ENCODE assay signal across 30 cellular contexts in genomic region chr15:92118936-92119325, GRCh38.
"Had no signal": no experiment of that assay in that cellular context is flagged by ENCODE, and none has a peak within 500 bp of the region (broad histone marks: within the 10 kb centered on the region; RNA-seq: fewer than 3 reads in every experiment).

No MANE protein-coding gene starts in this region.

- DNase-seq: activated CD4-positive, alpha-beta memory T cell treated with anti-CD3 and anti-CD28 coated beads for 36 hours; activated CD4-positive, alpha-beta T cell treated with anti-CD3 and anti-CD28 coated beads, Interleukin-2, amount 10 ng/mL, durations not matched to agents 24 days and 14 days; activated CD4-positive, CD25-positive, alpha-beta regulatory T cell treated with anti-CD3 and anti-CD28 coated beads, Interleukin-2, amount 50 U/mL, for 72 hours; activated CD8-positive, alpha-beta memory T cell treated with anti-CD3 and anti-CD28 coated beads, Interleukin-2, amount 50 U/mL, for 48 hours; activated gamma-delta T cell treated with Interleukin-2 at 50 U/mL for 16 hours; activated naive CD4-positive, alpha-beta T cell treated with anti-CD3 and anti-CD28 coated beads, Interleukin-2, amount 50 U/mL, for 16 hours; activated T-cell treated with anti-CD3 and anti-CD28 coated beads, Interleukin-2, amount 50 U/mL, for 24 hours; amniotic stem cell; brain microvascular endothelial cell; caudate nucleus; cortex of kidney; effector memory CD8-positive, alpha-beta T cell; head of caudate nucleus; islet precursor cell; naive B cell; nucleus accumbens; pancreas; retina; sigmoid colon; small intestine; stimulated activated CD4-positive, alpha-beta T cell treated with anti-CD3 and anti-CD28 coated beads, Interleukin-4, amount 100 ng/mL, for 24 hours; stomach; thyroid gland; upper lobe of left lung; WERI-Rb-1 had no signal

- H3K27ac Mint-ChIP-seq: activated CD4-positive, alpha-beta memory T cell treated with anti-CD3 and anti-CD28 coated beads for 36 hours; activated CD4-positive, alpha-beta T cell treated with anti-CD3 and anti-CD28 coated beads, Interleukin-2, amount 10 ng/mL, durations not matched to agents 24 days and 14 days; activated T-cell treated with anti-CD3 and anti-CD28 coated beads, Interleukin-2, amount 50 U/mL, for 24 hours; naive B cell; stimulated activated effector memory CD8-positive, alpha-beta T cell treated with anti-CD3 and anti-CD28 coated beads, Interleukin-12 subunit alpha, Interleukin-12 subunit beta, amount 100 ng/mL, for 72 hours had no signal

- H3K9me3 ChIP-seq: pancreas, prostate gland, sigmoid colon, stomach, thyroid gland, upper lobe of left lung, vagina had no signal

- H3K4me3 ChIP-seq: gastroesophageal sphincter, pancreas, prostate gland, sigmoid colon, stomach, thyroid gland, upper lobe of left lung, vagina had no signal

- H3K27me3 Mint-ChIP-seq: activated CD4-positive, alpha-beta memory T cell treated with anti-CD3 and anti-CD28 coated beads for 36 hours; activated CD4-positive, alpha-beta T cell treated with anti-CD3 and anti-CD28 coated beads, Interleukin-2, amount 10 ng/mL, durations not matched to agents 24 days and 14 days; activated T-cell treated with anti-CD3 and anti-CD28 coated beads, Interleukin-2, amount 50 U/mL, for 24 hours; effector memory CD8-positive, alpha-beta T cell had no signal

- H3K9me3 Mint-ChIP-seq: activated CD4-positive, alpha-beta memory T cell treated with anti-CD3 and anti-CD28 coated beads for 36 hours; activated T-cell treated with anti-CD3 and anti-CD28 coated beads, Interleukin-2, amount 50 U/mL, for 24 hours had no signal

- H3K4me1 Mint-ChIP-seq: naive B cell had no signal

- H3K36me3 ChIP-seq: brain microvascular endothelial cell, pancreas, prostate gland, sigmoid colon, WERI-Rb-1 had no signal

- ATAC-seq: effector memory CD8-positive, alpha-beta T cell; gastroesophageal sphincter; pancreas; stimulated activated effector memory CD8-positive, alpha-beta T cell treated with anti-CD3 and anti-CD28 coated beads, Interleukin-12 subunit alpha, Interleukin-12 subunit beta, amount 100 ng/mL, for 72 hours had no signal

- H3K27me3 ChIP-seq: brain microvascular endothelial cell, gastroesophageal sphincter, pancreas, sigmoid colon, stomach, thyroid gland, upper lobe of left lung, vagina had no signal

- H3K4me3 Mint-ChIP-seq: activated CD4-positive, alpha-beta memory T cell treated with anti-CD3 and anti-CD28 coated beads for 36 hours; activated CD4-positive, alpha-beta T cell treated with anti-CD3 and anti-CD28 coated beads, Interleukin-2, amount 10 ng/mL, durations not matched to agents 24 days and 14 days; activated T-cell treated with anti-CD3 and anti-CD28 coated beads, Interleukin-2, amount 50 U/mL, for 24 hours; effector memory CD8-positive, alpha-beta T cell; mesothelial cell of epicardium; naive B cell; stimulated activated effector memory CD8-positive, alpha-beta T cell treated with anti-CD3 and anti-CD28 coated beads, Interleukin-12 subunit alpha, Interleukin-12 subunit beta, amount 100 ng/mL, for 72 hours had no signal

- H3K27ac ChIP-seq: brain microvascular endothelial cell, gastroesophageal sphincter, pancreas, prostate gland, sigmoid colon, stomach, thyroid gland, upper lobe of left lung, vagina, WERI-Rb-1 had no signal

- H3K4me1 ChIP-seq: pancreas, thyroid gland had no signal

- H3K36me3 Mint-ChIP-seq: naive B cell had no signal
